In genomic region chr6:72832271-72832670, GRCh38 we compare ENCODE assay signal across 15 cellular contexts.
"Had no signal": no experiment of that assay in that cellular context is flagged by ENCODE, and none has a peak within 500 bp of the region (broad histone marks: within the 10 kb centered on the region; RNA-seq: fewer than 3 reads in every experiment).

No MANE protein-coding gene starts in this region.

- H3K4me1 ChIP-seq: body of pancreas, tibial nerve, vagina had no signal

- DNase-seq: activated CD4-positive, alpha-beta T cell treated with anti-CD3 and anti-CD28 coated beads, Interleukin-2, amount 50 U/mL, for 1 hour; activated naive CD4-positive, alpha-beta T cell treated with anti-CD3 and anti-CD28 coated beads, Interleukin-2, amount 50 U/mL, for 16 hours; body of pancreas; central memory CD4-positive, alpha-beta T cell; kidney glomerular epithelial cell; mesendoderm; occipital lobe; sigmoid colon; substantia nigra had no signal

- H3K9me3 ChIP-seq: body of pancreas, sigmoid colon, tibial nerve, vagina had no signal

- H3K36me3 Mint-ChIP-seq: stimulated activated effector memory CD8-positive, alpha-beta T cell treated with anti-CD3 and anti-CD28 coated beads, Interleukin-12 subunit alpha, Interleukin-12 subunit beta, amount 100 ng/mL, for 72 hours had no signal

- H3K36me3 ChIP-seq: sigmoid colon, tibial nerve, vagina had no signal

- H3K27ac Mint-ChIP-seq: activated T-helper 2 cell treated with anti-CD3 and anti-CD28 coated beads, Interferon-gamma antibody, Interleukin-2, Interleukin-4, amounts not matched to agents 10 μg/mL and 5 μg/mL and 100 μg/mL, durations not matched to agents 14 hours and 24 hours and 36 hours; nephron; stimulated activated effector memory CD8-positive, alpha-beta T cell treated with anti-CD3 and anti-CD28 coated beads, Interleukin-12 subunit alpha, Interleukin-12 subunit beta, amount 100 ng/mL, for 72 hours had no signal

- H3K4me1 Mint-ChIP-seq: nephron; stimulated activated effector memory CD8-positive, alpha-beta T cell treated with anti-CD3 and anti-CD28 coated beads, Interleukin-12 subunit alpha, Interleukin-12 subunit beta, amount 100 ng/mL, for 72 hours had no signal

- H3K4me3 Mint-ChIP-seq: nephron; stimulated activated effector memory CD8-positive, alpha-beta T cell treated with anti-CD3 and anti-CD28 coated beads, Interleukin-12 subunit alpha, Interleukin-12 subunit beta, amount 100 ng/mL, for 72 hours had no signal

- H3K4me3 ChIP-seq: body of pancreas, coronary artery, sigmoid colon, tibial nerve, vagina had no signal

- H3K27ac ChIP-seq: body of pancreas, coronary artery, sigmoid colon, tibial nerve, vagina had no signal

- H3K27me3 ChIP-seq: body of pancreas, sigmoid colon, tibial nerve, vagina had no signal
